Comparison of ENCODE assay signal across 1 cellular context in the genomic region with DNA sequence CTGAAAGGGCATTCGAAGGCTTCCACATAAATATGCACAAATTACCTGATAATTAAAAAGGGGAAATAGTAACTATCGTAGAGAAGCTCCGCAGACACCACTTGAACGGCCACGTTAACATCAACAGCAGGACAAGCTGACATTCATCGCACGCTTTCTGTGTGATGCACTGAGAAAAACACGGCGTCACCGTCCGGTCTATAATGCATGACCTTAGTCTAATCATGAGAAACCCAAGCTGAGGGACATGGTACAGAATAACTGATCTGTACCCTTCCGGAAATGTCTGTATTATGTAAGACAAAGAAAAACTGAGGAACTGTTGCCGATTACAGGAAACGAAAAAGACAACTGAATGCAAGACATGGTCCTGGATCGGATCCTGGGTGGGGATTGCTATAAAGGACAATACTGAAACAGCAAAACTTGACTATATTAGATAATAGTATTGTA.
TF ChIP-seq lines count a peak whose summit lies in the region.

No MANE protein-coding gene starts in this region.

TF ChIP-seq in K562, 482 proteins besides CTCF, POLR2A, EP300 and RAD21 (continued from another document and continues in another):
- TF ChIP-seq, protein P1, sequence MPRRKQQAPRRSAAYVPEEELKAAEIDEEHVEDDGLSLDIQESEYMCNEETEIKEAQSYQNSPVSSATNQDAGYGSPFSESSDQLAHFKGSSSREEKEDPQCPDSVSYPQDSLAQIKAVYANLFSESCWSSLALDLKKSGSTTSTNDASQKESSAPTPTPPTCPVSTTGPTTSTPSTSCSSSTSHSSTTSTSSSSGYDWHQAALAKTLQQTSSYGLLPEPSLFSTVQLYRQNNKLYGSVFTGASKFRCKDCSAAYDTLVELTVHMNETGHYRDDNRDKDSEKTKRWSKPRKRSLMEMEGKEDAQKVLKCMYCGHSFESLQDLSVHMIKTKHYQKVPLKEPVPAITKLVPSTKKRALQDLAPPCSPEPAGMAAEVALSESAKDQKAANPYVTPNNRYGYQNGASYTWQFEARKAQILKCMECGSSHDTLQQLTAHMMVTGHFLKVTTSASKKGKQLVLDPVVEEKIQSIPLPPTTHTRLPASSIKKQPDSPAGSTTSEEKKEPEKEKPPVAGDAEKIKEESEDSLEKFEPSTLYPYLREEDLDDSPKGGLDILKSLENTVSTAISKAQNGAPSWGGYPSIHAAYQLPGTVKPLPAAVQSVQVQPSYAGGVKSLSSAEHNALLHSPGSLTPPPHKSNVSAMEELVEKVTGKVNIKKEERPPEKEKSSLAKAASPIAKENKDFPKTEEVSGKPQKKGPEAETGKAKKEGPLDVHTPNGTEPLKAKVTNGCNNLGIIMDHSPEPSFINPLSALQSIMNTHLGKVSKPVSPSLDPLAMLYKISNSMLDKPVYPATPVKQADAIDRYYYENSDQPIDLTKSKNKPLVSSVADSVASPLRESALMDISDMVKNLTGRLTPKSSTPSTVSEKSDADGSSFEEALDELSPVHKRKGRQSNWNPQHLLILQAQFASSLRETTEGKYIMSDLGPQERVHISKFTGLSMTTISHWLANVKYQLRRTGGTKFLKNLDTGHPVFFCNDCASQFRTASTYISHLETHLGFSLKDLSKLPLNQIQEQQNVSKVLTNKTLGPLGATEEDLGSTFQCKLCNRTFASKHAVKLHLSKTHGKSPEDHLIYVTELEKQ (CRISPR knock-in tag; IDR thresholded peaks at IDR 0.05), result no peak
- TF ChIP-seq SMARCE1 (IDR thresholded peaks at IDR 0.05) (peak; percentile 50; the same call in 1 of the 2 replicates), ZNF239 (CRISPR knock-in tag; IDR thresholded peaks at IDR 0.05) (no peak), ARID1B (IDR thresholded peaks at IDR 0.05) (peak; percentile 21; the same call in 1 of the 2 replicates), ZNF639 (CRISPR knock-in tag; conservative IDR thresholded peaks at IDR 0.05 in 1 of 2, IDR thresholded peaks at IDR 0.05 in 1 of 2) (no peak), SRSF3 (IDR thresholded peaks at IDR 0.05; ENCODE audit: insufficient read depth, low read length) (no peak), MECOM (CRISPR knock-in tag; IDR thresholded peaks at IDR 0.05) (peak; percentile 46; the same call in 1 of the 2 replicates), SP1 (CRISPR knock-in tag; IDR thresholded peaks at IDR 0.05) (no peak), NR4A1 (CRISPR knock-in tag; IDR thresholded peaks at IDR 0.05) (no peak), NR4A1 (tag; IDR thresholded peaks at IDR 0.05) (no peak), CAMTA2 (CRISPR knock-in tag; conservative IDR thresholded peaks at IDR 0.05) (no peak), HNRNPL (IDR thresholded peaks at IDR 0.05; ENCODE audit: low read depth, low read length) (no peak), HLTF (IDR thresholded peaks at IDR 0.05) (no peak), BCLAF1 (IDR thresholded peaks at IDR 0.05; ENCODE audit: borderline replicate concordance in 1 of 2, control insufficient read depth in 1 of 2, low read depth in 2 of 2, low read length in 1 of 2) (no peak), ZNF398 (CRISPR knock-in tag; IDR thresholded peaks at IDR 0.05) (no peak)
- TF ChIP-seq, protein P2, sequence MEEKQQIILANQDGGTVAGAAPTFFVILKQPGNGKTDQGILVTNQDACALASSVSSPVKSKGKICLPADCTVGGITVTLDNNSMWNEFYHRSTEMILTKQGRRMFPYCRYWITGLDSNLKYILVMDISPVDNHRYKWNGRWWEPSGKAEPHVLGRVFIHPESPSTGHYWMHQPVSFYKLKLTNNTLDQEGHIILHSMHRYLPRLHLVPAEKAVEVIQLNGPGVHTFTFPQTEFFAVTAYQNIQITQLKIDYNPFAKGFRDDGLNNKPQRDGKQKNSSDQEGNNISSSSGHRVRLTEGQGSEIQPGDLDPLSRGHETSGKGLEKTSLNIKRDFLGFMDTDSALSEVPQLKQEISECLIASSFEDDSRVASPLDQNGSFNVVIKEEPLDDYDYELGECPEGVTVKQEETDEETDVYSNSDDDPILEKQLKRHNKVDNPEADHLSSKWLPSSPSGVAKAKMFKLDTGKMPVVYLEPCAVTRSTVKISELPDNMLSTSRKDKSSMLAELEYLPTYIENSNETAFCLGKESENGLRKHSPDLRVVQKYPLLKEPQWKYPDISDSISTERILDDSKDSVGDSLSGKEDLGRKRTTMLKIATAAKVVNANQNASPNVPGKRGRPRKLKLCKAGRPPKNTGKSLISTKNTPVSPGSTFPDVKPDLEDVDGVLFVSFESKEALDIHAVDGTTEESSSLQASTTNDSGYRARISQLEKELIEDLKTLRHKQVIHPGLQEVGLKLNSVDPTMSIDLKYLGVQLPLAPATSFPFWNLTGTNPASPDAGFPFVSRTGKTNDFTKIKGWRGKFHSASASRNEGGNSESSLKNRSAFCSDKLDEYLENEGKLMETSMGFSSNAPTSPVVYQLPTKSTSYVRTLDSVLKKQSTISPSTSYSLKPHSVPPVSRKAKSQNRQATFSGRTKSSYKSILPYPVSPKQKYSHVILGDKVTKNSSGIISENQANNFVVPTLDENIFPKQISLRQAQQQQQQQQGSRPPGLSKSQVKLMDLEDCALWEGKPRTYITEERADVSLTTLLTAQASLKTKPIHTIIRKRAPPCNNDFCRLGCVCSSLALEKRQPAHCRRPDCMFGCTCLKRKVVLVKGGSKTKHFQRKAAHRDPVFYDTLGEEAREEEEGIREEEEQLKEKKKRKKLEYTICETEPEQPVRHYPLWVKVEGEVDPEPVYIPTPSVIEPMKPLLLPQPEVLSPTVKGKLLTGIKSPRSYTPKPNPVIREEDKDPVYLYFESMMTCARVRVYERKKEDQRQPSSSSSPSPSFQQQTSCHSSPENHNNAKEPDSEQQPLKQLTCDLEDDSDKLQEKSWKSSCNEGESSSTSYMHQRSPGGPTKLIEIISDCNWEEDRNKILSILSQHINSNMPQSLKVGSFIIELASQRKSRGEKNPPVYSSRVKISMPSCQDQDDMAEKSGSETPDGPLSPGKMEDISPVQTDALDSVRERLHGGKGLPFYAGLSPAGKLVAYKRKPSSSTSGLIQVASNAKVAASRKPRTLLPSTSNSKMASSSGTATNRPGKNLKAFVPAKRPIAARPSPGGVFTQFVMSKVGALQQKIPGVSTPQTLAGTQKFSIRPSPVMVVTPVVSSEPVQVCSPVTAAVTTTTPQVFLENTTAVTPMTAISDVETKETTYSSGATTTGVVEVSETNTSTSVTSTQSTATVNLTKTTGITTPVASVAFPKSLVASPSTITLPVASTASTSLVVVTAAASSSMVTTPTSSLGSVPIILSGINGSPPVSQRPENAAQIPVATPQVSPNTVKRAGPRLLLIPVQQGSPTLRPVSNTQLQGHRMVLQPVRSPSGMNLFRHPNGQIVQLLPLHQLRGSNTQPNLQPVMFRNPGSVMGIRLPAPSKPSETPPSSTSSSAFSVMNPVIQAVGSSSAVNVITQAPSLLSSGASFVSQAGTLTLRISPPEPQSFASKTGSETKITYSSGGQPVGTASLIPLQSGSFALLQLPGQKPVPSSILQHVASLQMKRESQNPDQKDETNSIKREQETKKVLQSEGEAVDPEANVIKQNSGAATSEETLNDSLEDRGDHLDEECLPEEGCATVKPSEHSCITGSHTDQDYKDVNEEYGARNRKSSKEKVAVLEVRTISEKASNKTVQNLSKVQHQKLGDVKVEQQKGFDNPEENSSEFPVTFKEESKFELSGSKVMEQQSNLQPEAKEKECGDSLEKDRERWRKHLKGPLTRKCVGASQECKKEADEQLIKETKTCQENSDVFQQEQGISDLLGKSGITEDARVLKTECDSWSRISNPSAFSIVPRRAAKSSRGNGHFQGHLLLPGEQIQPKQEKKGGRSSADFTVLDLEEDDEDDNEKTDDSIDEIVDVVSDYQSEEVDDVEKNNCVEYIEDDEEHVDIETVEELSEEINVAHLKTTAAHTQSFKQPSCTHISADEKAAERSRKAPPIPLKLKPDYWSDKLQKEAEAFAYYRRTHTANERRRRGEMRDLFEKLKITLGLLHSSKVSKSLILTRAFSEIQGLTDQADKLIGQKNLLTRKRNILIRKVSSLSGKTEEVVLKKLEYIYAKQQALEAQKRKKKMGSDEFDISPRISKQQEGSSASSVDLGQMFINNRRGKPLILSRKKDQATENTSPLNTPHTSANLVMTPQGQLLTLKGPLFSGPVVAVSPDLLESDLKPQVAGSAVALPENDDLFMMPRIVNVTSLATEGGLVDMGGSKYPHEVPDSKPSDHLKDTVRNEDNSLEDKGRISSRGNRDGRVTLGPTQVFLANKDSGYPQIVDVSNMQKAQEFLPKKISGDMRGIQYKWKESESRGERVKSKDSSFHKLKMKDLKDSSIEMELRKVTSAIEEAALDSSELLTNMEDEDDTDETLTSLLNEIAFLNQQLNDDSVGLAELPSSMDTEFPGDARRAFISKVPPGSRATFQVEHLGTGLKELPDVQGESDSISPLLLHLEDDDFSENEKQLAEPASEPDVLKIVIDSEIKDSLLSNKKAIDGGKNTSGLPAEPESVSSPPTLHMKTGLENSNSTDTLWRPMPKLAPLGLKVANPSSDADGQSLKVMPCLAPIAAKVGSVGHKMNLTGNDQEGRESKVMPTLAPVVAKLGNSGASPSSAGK (IDR thresholded peaks at IDR 0.05), result peak; percentile 3; the same call in 1 of the 2 replicates
- TF ChIP-seq, protein P3, sequence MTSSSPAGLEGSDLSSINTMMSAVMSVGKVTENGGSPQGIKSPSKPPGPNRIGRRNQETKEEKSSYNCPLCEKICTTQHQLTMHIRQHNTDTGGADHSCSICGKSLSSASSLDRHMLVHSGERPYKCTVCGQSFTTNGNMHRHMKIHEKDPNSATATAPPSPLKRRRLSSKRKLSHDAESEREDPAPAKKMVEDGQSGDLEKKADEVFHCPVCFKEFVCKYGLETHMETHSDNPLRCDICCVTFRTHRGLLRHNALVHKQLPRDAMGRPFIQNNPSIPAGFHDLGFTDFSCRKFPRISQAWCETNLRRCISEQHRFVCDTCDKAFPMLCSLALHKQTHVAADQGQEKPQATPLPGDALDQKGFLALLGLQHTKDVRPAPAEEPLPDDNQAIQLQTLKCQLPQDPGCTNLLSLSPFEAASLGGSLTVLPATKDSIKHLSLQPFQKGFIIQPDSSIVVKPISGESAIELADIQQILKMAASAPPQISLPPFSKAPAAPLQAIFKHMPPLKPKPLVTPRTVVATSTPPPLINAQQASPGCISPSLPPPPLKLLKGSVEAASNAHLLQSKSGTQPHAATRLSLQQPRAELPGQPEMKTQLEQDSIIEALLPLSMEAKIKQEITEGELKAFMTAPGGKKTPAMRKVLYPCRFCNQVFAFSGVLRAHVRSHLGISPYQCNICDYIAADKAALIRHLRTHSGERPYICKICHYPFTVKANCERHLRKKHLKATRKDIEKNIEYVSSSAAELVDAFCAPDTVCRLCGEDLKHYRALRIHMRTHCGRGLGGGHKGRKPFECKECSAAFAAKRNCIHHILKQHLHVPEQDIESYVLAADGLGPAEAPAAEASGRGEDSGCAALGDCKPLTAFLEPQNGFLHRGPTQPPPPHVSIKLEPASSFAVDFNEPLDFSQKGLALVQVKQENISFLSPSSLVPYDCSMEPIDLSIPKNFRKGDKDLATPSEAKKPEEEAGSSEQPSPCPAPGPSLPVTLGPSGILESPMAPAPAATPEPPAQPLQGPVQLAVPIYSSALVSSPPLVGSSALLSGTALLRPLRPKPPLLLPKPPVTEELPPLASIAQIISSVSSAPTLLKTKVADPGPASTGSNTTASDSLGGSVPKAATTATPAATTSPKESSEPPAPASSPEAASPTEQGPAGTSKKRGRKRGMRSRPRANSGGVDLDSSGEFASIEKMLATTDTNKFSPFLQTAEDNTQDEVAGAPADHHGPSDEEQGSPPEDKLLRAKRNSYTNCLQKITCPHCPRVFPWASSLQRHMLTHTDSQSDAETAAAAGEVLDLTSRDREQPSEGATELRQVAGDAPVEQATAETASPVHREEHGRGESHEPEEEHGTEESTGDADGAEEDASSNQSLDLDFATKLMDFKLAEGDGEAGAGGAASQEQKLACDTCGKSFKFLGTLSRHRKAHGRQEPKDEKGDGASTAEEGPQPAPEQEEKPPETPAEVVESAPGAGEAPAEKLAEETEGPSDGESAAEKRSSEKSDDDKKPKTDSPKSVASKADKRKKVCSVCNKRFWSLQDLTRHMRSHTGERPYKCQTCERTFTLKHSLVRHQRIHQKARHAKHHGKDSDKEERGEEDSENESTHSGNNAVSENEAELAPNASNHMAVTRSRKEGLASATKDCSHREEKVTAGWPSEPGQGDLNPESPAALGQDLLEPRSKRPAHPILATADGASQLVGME (CRISPR knock-in tag; IDR thresholded peaks at IDR 0.05), result no peak
